In the genomic region with DNA sequence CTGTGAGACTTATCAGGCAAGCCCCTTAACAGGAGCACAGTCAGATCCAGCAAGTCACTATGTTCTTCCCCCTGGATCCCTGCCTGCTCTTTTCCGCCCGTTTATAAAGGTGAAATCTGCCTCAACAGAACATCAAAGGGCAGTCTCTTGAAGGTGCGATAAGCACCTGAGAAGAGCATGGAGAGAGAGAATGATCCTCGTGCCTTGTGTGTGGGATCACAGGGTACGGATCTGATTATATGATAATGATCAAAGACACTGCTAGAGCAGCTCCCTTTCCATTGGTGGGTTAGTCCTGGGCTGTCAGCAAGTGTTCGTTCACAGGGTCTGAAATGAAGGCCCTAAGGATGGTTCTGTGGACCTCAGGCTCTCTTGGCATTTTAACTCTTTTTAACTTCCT, we compare ENCODE assay signal across 22 cellular contexts.
DNase-seq lines count a peak whose midpoint lies in the region; ATAC-seq and TF ChIP-seq lines count a peak whose summit lies in the region.
"Had no signal": no experiment of that assay in that cellular context is flagged by ENCODE, and none has a peak within 500 bp of the region (broad histone marks: within the 10 kb centered on the region; RNA-seq: fewer than 3 reads in every experiment).

No MANE protein-coding gene starts in this region.

- no peaks in the 10 kb centered on the region for H3K9me2 ChIP-seq in SK-N-SH

- H3K36me3 ChIP-seq in SK-N-SH (replicated peaks in 1 of 2; ENCODE audit: control insufficient read depth in 1 of 2, insufficient read depth in 2 of 2, low read length in 1 of 2) (peaks cover 2 to 8% of the 10 kb centered on the region in 2 experiments), parathyroid adenoma (ENCODE audit: control insufficient read depth, insufficient read depth, low read length) (no peaks in the 10 kb centered on the region)
- H3K36me3 ChIP-seq: BE2C, HAP-1 had no signal

- H3K79me2 ChIP-seq in SK-N-SH (ENCODE audit: insufficient read depth): no peaks in the 10 kb centered on the region
- no peaks in the 10 kb centered on the region for H3K79me2 ChIP-seq in parathyroid adenoma

- no peak for TF ChIP-seq EP300 in SK-N-SH (IDR thresholded peaks at IDR 0.05; ENCODE audit: borderline replicate concordance in 1 of 2, low read depth in 1 of 2, low read length in 1 of 2)

- H3K4me2 ChIP-seq in SK-N-SH (no peak overlapping the region), parathyroid adenoma (ENCODE audit: low read length) (peak overlapping the region; percentile 57)
- H3K4me2 ChIP-seq: A549; BLaER1 treated with 17β-estradiol and CSF1 and Interleukin-3, amounts not matched to agents 10 nM and 100 nM had no signal

- H3K27ac ChIP-seq in SK-N-SH (ENCODE audit: low read depth in 2 of 2, low read length in 1 of 2) (no peak overlapping the region), parathyroid adenoma (no peak overlapping the region)
- H3K27ac ChIP-seq: 22Rv1; A549; BLaER1 treated with 17β-estradiol and CSF1 and Interleukin-3, amounts not matched to agents 10 nM and 100 nM had no signal

- DNase-seq in SK-N-SH (peak; percentile 33), SK-N-DZ (ENCODE audit: low spot score) (peak; percentile 40), iPS-NIHi7 (ENCODE audit: extremely low spot score) (peak; percentile 26), GM10266 (ENCODE audit: extremely low spot score) (no peak)
- DNase-seq: ACHN; AML-193; BE2C; CD4-positive, alpha-beta T cell; CD8-positive, alpha-beta memory T cell; DMS 273 treated with DMSO at 0.1 percent for 48 hours; DMS79; EL; GDM1; GOT3; HFFc6 had no signal

- H3K27me3 ChIP-seq in SK-N-SH (ENCODE audit: insufficient read depth): no peaks in the 10 kb centered on the region
- no peaks in the 10 kb centered on the region for H3K27me3 ChIP-seq in parathyroid adenoma (ENCODE audit: control insufficient read depth, insufficient read depth, low read length)
- H3K27me3 ChIP-seq: BE2C; BLaER1 treated with 17β-estradiol and CSF1 and Interleukin-3, amounts not matched to agents 10 nM and 100 nM had no signal

- TF ChIP-seq CTCF in SK-N-SH (IDR thresholded peaks at IDR 0.05) (no peak), parathyroid adenoma (IDR thresholded peaks at IDR 0.05) (no peak), GM10266 (IDR thresholded peaks at IDR 0.05; ENCODE audit: control insufficient read depth, insufficient read depth, low read depth, missing control alignments) (no peak)

- CTCF ChIA-PET in SK-N-SH (lab: Yijun Ruan, JAX): interaction anchor here (1.9 kb wide), 1 partner anchor 13 kb away, joined by 7 read pairs; no protein-coding TSS in a partner anchor

- 93% methylated on average over 6 of the region's 6 CpGs for WGBS in SK-N-SH (ENCODE audit: low lambda C conversion rate)

- POLR2A ChIA-PET in SK-N-SH (lab: Yijun Ruan, JAX): no interaction called here

- no peak overlapping the region for H3K4me3 ChIP-seq in SK-N-SH (ENCODE audit: low read depth in 2 of 2, low read length in 1 of 2)
- H3K4me3 ChIP-seq in parathyroid adenoma (ENCODE audit: low read depth, low read length): no peak overlapping the region
- H3K4me3 ChIP-seq: A549; BLaER1 treated with 17β-estradiol and CSF1 and Interleukin-3, amounts not matched to agents 10 nM and 100 nM; HAP-1 had no signal

- H3K4me1 ChIP-seq in SK-N-SH (ENCODE audit: control insufficient read depth in 1 of 2, insufficient read depth in 2 of 2, low read depth in 1 of 2, low read length in 1 of 2) (peaks cover 0 to 3% of the 10 kb centered on the region in 2 experiments; a peak in 1 of 4 replicates), parathyroid adenoma (peaks cover 3% of the 10 kb centered on the region)
- H3K4me1 ChIP-seq: A549; BE2C; BLaER1 treated with 17β-estradiol and CSF1 and Interleukin-3, amounts not matched to agents 10 nM and 100 nM; HAP-1 had no signal

- no peak overlapping the region for H3K9ac ChIP-seq in SK-N-SH
- H3K9ac ChIP-seq in parathyroid adenoma: no peak overlapping the region
- H3K9ac ChIP-seq: BLaER1 treated with 17β-estradiol and CSF1 and Interleukin-3, amounts not matched to agents 10 nM and 100 nM had no signal

- ATAC-seq in SK-N-SH treated with all-trans-retinoic acid at 6 μM for 48 hours (no peak), GM18519 (IDR thresholded peaks at IDR 0.05; ENCODE audit: low FRiP score, unreplicated experiment) (no peak)
- ATAC-seq: A549 had no signal

- H3K9me3 ChIP-seq in SK-N-SH (no peaks in the 10 kb centered on the region), parathyroid adenoma (ENCODE audit: control insufficient read depth, low read length) (no peaks in the 10 kb centered on the region)
- H3K9me3 ChIP-seq: A549, BE2C, HAP-1 had no signal

- no peaks in the 10 kb centered on the region for H4K20me1 ChIP-seq in SK-N-SH (ENCODE audit: insufficient read depth)
- H4K20me1 ChIP-seq: BLaER1 treated with 17β-estradiol and CSF1 and Interleukin-3, amounts not matched to agents 10 nM and 100 nM had no signal

- peaks cover 5% of the 10 kb centered on the region for H3F3A ChIP-seq in SK-N-SH (replicated peaks; ENCODE audit: insufficient read depth)

- H2AFZ ChIP-seq in SK-N-SH (ENCODE audit: low read depth) (no peak overlapping the region), parathyroid adenoma (no peak overlapping the region)

- TF ChIP-seq RAD21 in SK-N-SH (IDR thresholded peaks at IDR 0.05; ENCODE audit: low read length): no peak

TF ChIP-seq in SK-N-SH, 30 proteins besides CTCF, POLR2A, EP300 and RAD21:
- TF ChIP-seq GATA2 (CRISPR knock-in tag; IDR thresholded peaks at IDR 0.05) (no peak), MEF2A (IDR thresholded peaks at IDR 0.05; ENCODE audit: borderline replicate concordance, low read depth) (no peak), ELF1 (IDR thresholded peaks at IDR 0.05) (no peak), EZH2phosphoT487 (IDR thresholded peaks at IDR 0.05; ENCODE audit: borderline replicate concordance, low read depth) (no peak), RXRA (IDR thresholded peaks at IDR 0.05; ENCODE audit: borderline replicate concordance, low read depth) (no peak), CHD2 (IDR thresholded peaks at IDR 0.05; ENCODE audit: low read length, partially characterized antibody) (no peak), POLR2AphosphoS5 (IDR thresholded peaks at IDR 0.05; ENCODE audit: low read depth, low read length) (no peak)
- TF ChIP-seq, protein P1, sequence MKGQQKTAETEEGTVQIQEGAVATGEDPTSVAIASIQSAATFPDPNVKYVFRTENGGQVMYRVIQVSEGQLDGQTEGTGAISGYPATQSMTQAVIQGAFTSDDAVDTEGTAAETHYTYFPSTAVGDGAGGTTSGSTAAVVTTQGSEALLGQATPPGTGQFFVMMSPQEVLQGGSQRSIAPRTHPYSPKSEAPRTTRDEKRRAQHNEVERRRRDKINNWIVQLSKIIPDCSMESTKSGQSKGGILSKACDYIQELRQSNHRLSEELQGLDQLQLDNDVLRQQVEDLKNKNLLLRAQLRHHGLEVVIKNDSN (IDR thresholded peaks at IDR 0.05; ENCODE audit: borderline replicate concordance, low read depth): no peak
- TF ChIP-seq, protein P2, sequence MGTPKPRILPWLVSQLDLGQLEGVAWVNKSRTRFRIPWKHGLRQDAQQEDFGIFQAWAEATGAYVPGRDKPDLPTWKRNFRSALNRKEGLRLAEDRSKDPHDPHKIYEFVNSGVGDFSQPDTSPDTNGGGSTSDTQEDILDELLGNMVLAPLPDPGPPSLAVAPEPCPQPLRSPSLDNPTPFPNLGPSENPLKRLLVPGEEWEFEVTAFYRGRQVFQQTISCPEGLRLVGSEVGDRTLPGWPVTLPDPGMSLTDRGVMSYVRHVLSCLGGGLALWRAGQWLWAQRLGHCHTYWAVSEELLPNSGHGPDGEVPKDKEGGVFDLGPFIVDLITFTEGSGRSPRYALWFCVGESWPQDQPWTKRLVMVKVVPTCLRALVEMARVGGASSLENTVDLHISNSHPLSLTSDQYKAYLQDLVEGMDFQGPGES (IDR thresholded peaks at IDR 0.05; ENCODE audit: low read depth, low read length): no peak

TF ChIP-seq in SK-N-SH treated with all-trans-retinoic acid at 6 μM for 48 hours, 23 proteins besides CTCF, POLR2A, EP300 and RAD21:
- TF ChIP-seq PPARA (CRISPR knock-in tag; IDR thresholded peaks at IDR 0.05; ENCODE audit: borderline replicate concordance) (no peak), ZFP3 (CRISPR knock-in tag; IDR thresholded peaks at IDR 0.05) (no peak), BACH2 (CRISPR knock-in tag; IDR thresholded peaks at IDR 0.05; ENCODE audit: borderline replicate concordance) (no peak), OSR1 (CRISPR knock-in tag; IDR thresholded peaks at IDR 0.05) (no peak), TCF4 (CRISPR knock-in tag; IDR thresholded peaks at IDR 0.05; ENCODE audit: borderline replicate concordance) (no peak)
